Comparison of ENCODE assay signal across 21 cellular contexts in genomic region chr20:60371456-60371855, GRCh38.
"Had no signal": no experiment of that assay in that cellular context is flagged by ENCODE, and none has a peak within 500 bp of the region (broad histone marks: within the 10 kb centered on the region; RNA-seq: fewer than 3 reads in every experiment).

No MANE protein-coding gene starts in this region.

- H3K27ac Mint-ChIP-seq: dendritic cell treated with granulocyte-macrophage colony-stimulating factor and Interleukin-4, amounts not matched to agents 40 ng/mL and 50 ng/mL, for 4 days; effector memory CD8-positive, alpha-beta T cell; naive thymus-derived CD4-positive, alpha-beta T cell; nephron progenitor cell; progenitor cell of endocrine pancreas; type B pancreatic cell had no signal

- H3K4me1 Mint-ChIP-seq: nephron progenitor cell had no signal

- H3K36me3 ChIP-seq: esophagus squamous epithelium, gastroesophageal sphincter, pancreas, suprapubic skin, thyroid gland had no signal

- H3K27me3 Mint-ChIP-seq: dendritic cell treated with granulocyte-macrophage colony-stimulating factor and Interleukin-4, amounts not matched to agents 40 ng/mL and 50 ng/mL, for 4 days had no signal

- H3K27ac ChIP-seq: esophagus squamous epithelium, gastroesophageal sphincter, pancreas, suprapubic skin, thyroid gland had no signal

- H3K9me3 ChIP-seq: pancreas, suprapubic skin, thyroid gland had no signal

- H3K4me3 Mint-ChIP-seq: dendritic cell treated with granulocyte-macrophage colony-stimulating factor and Interleukin-4, amounts not matched to agents 40 ng/mL and 50 ng/mL, for 4 days; effector memory CD8-positive, alpha-beta T cell; naive thymus-derived CD4-positive, alpha-beta T cell; nephron progenitor cell; type B pancreatic cell had no signal

- DNase-seq: effector memory CD8-positive, alpha-beta T cell; esophagus squamous epithelium; foreskin fibroblast; left colon; left ventricle myocardium superior; mesenchymal stem cell; naive thymus-derived CD4-positive, alpha-beta T cell; nephron progenitor cell; pancreas; right cardiac atrium; small intestine; stimulated activated CD4-positive, alpha-beta T cell treated with anti-CD3 and anti-CD28 coated beads, Interleukin-12 subunit alpha, Interleukin-12 subunit beta, amount 100 ng/mL, for 4 hours; stimulated activated CD4-positive, alpha-beta T cell treated with anti-CD3 and anti-CD28 coated beads, Interleukin-2, amount 100 ng/mL, for 48 hours; stimulated activated naive CD4-positive, alpha-beta T cell treated with Interleukin-2 at 50 U/mL for 16 hours; thyroid gland had no signal

- H3K36me3 Mint-ChIP-seq: naive thymus-derived CD4-positive, alpha-beta T cell; type B pancreatic cell had no signal

- H3K4me3 ChIP-seq: esophagus squamous epithelium, gastroesophageal sphincter, lung, pancreas, suprapubic skin, thyroid gland had no signal

- ATAC-seq: effector memory CD8-positive, alpha-beta T cell; gastroesophageal sphincter; left colon; left ventricle myocardium superior; naive thymus-derived CD4-positive, alpha-beta T cell; right cardiac atrium had no signal

- H3K27me3 ChIP-seq: esophagus squamous epithelium, pancreas, thyroid gland had no signal

- H3K4me1 ChIP-seq: esophagus squamous epithelium, gastroesophageal sphincter, suprapubic skin had no signal

- H3K9me3 Mint-ChIP-seq: dendritic cell treated with granulocyte-macrophage colony-stimulating factor and Interleukin-4, amounts not matched to agents 40 ng/mL and 50 ng/mL, for 4 days; effector memory CD8-positive, alpha-beta T cell had no signal
